ENCODE assay signal across 2 cellular contexts in genomic region chr2:44249269-44249668, GRCh38. TPM values are rescaled to one million over a fixed set of nuclear protein-coding genes. Genes with fewer than 3 reads are reported as not detected.
"Had no signal": no experiment of that assay in that cellular context is flagged by ENCODE, and none has a peak within 500 bp of the region (broad histone marks: within the 10 kb centered on the region; RNA-seq: fewer than 3 reads in every experiment).

No MANE protein-coding gene starts in this region.

RNA-seq across cellular contexts. Expression of gene SLC3A1, which starts 26.0 kb away (rescaled TPM):
- total RNA-seq: right atrium auricular region, smooth muscle cell had no signal
